8 cellular contexts compared by ENCODE assay signal in the genomic region with DNA sequence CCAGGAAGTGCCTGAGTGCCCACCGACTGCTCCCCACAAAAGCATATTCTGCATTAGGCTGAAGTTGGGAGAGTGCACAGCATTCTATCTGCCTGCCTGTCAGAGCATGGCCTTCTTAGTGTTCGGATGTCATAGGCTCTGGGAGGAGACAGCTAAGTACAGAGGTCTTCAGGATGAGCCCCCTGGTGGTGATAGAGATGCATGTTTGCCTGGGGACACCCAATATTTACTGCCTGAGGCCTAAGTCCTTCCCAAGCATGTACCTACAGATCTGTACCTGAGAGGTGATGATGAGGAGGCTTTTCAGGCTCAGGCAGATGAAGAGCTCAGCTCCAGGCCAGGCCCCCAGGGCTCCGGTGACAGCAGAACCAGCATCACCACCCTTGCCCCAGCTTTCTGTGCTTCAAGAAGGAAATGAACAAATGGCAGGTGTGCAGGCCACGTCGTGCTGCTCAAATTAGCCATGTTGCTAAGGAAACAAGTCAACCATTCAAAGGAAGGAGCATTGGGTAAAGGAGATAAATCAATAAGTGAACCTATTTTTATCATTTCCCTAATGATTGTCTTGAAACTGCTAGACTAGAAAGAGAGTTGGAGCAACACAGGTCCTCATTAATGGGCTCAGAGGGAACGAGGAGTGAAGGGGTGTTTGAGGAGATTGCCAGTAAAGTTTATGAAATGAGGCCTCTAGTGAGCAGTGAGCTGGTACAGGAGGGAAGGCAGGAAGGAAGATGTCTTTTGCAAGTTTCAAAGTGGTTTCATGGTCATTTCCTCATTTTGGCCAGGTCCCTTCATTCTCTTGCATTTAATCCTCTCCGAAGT. TPM values are rescaled to one million over a fixed set of nuclear protein-coding genes. Genes with fewer than 3 reads are reported as not detected.
DNase-seq lines count a peak whose midpoint lies in the region; TF ChIP-seq lines count a peak whose summit lies in the region.

No MANE protein-coding gene starts in this region.

- DNase-seq in GM12864 (ENCODE audit: low read depth) (peak; percentile 85), GM23248 (peak; percentile 21), SHP77 treated with DMSO at 0.1 percent for 48 hours (lab: John Stamatoyannopoulos, UW) (peak; percentile 14), islet precursor cell (peak; percentile 73), stomach (no peak), NCI-H2029 treated with DMSO at 0.1 percent for 48 hours (lab: John Stamatoyannopoulos, UW) (no peak)

- intact Hi-C loops in stomach (cut with DNase I; ENCODE audit: low total_unique reads): no loop called here

- H3K27ac Mint-ChIP-seq in IgD-negative memory B cell: peak overlapping the region; percentile 67 to 97 (median 85)

- no peaks in the 10 kb centered on the region for H3K79me2 ChIP-seq in GM23248 (ENCODE audit: insufficient read depth)

- H3K4me3 ChIP-seq in GM12864 (ENCODE audit: low read depth, low read length) (peak overlapping the region; percentile 3; the same call in 1 of the 2 replicates), GM23248 (no peak overlapping the region), stomach (no peak overlapping the region)

- WGBS in GM23248 (ENCODE audit: low coverage in 1 of 2, low lambda C conversion rate in 2 of 2, missing lambda C conversion rate in 2 of 2), 2 experiments: 19 to 27% methylated on average over 7 of the region's 7 CpGs
- whole genome bisulfite sequencing in stomach, 5 donors: 65 to 72% (median 69%) methylated on average over 7 of the region's 7 CpGs

- TF ChIP-seq POLR2A in stomach (IDR thresholded peaks at IDR 0.05): no peak

- H3K27me3 Mint-ChIP-seq in IgD-negative memory B cell: no peaks in the 10 kb centered on the region

- in situ Hi-C loops in GM23248 (cut with MboI): no loop called here

- no peak overlapping the region for H2AFZ ChIP-seq in GM23248

- H3K36me3 ChIP-seq in GM23248 (ENCODE audit: low read depth) (no peaks in the 10 kb centered on the region), stomach (no peaks in the 10 kb centered on the region)

- peaks cover 10% of the 10 kb centered on the region for H3K4me1 ChIP-seq in GM23248 (ENCODE audit: insufficient read depth)
- peaks cover 0 to 7% (median 0%) of the 10 kb centered on the region in 4 donors for H3K4me1 ChIP-seq in stomach

- no peaks in the 10 kb centered on the region for H3K36me3 Mint-ChIP-seq in IgD-negative memory B cell

- H3K9me3 ChIP-seq in GM23248 (ENCODE audit: low read depth): no peaks in the 10 kb centered on the region
- H3K9me3 ChIP-seq in stomach: no peaks in the 10 kb centered on the region

- no peaks in the 10 kb centered on the region for H4K20me1 ChIP-seq in GM23248 (ENCODE audit: insufficient read depth)

- no peaks in the 10 kb centered on the region for H3K9me2 ChIP-seq in GM23248 (ENCODE audit: insufficient read depth)

- H3K27me3 ChIP-seq in GM23248 (replicated peaks; ENCODE audit: insufficient read depth) (no peaks in the 10 kb centered on the region), stomach (no peaks in the 10 kb centered on the region)

- H3K4me3 Mint-ChIP-seq in IgD-negative memory B cell: peak overlapping the region; percentile 56 to 92 (median 73)

- H3F3A ChIP-seq in GM23248 (ENCODE audit: insufficient read depth): no peaks in the 10 kb centered on the region

- peak; percentile 40 for TF ChIP-seq CTCF in 22Rv1 (IDR thresholded peaks at IDR 0.05)
- peak; percentile 78 for TF ChIP-seq CTCF in GM12864 (IDR thresholded peaks at IDR 0.05; ENCODE audit: low read depth, low read length, missing control alignments)
- TF ChIP-seq CTCF in stomach (IDR thresholded peaks at IDR 0.05): no peak

- H3K4me1 Mint-ChIP-seq in IgD-negative memory B cell: peaks cover 48 to 57% (median 53%) of the 10 kb centered on the region in 3 donors

- no peak overlapping the region for H3K4me2 ChIP-seq in GM23248 (ENCODE audit: unreplicated experiment)

- H3K27ac ChIP-seq in 22Rv1 (no peak overlapping the region), GM23248 (no peak overlapping the region), stomach (peak overlapping the region in 2 of 5 donors; percentile 30 to 68)

- H3K9me3 Mint-ChIP-seq in IgD-negative memory B cell: peaks cover 0 to 2% (median 0%) of the 10 kb centered on the region in 3 donors

- H3K9ac ChIP-seq in GM23248: no peak overlapping the region

- no peak for TF ChIP-seq EP300 in stomach (IDR thresholded peaks at IDR 0.05)

RNA-seq across cellular contexts. Expression of a gene that starts 21.2 kb away (rescaled TPM):
- not detected in 2 replicates for total RNA-seq in GM23248 (2014; rRNA removed; shearing (Covaris generic))
- polyA plus RNA-seq in GM23248 (2016; fragmentation: Nextera tagmentation; extraction: Ambion mirVana) (not detected in 2 replicates), IgD-negative memory B cell (0.16 TPM), stomach (under 1 TPM in 2 of 3 donors, not detected in 1; under 0.01 to 0.03 TPM)
- total RNA-seq in stomach: 1 to 10 TPM in 1 of 5 donors, under 1 TPM in 1, not detected in 3; under 0.01 to 1.8 TPM

Comparison
In these comparisons a context has a peak if more than half of its experiments do, and no peak if none do; other contexts are left out.
1. CTCF ChIP-seq: peak in 22Rv1 (single experiment) and GM12864 (single experiment); none in stomach (0 of 7).
2. DNase-seq: peak in GM12864 (single experiment), GM23248 (single experiment), SHP77 treated with DMSO at 0.1 percent for 48 hours (single experiment) and islet precursor cell (single experiment); none in stomach (single experiment) and NCI-H2029 treated with DMSO at 0.1 percent for 48 hours (single experiment).